Comparison of ENCODE assay signal across 14 cellular contexts in genomic region chr10:15046626-15047025, GRCh38. TPM values are rescaled to one million over a fixed set of nuclear protein-coding genes. Genes with fewer than 3 reads are reported as not detected.
DNase-seq lines count a peak whose midpoint lies in the region; ATAC-seq and TF ChIP-seq lines count a peak whose summit lies in the region.
"Had no signal": no experiment of that assay in that cellular context is flagged by ENCODE, and none has a peak within 500 bp of the region (broad histone marks: within the 10 kb centered on the region; RNA-seq: fewer than 3 reads in every experiment).

No MANE protein-coding gene starts in this region.

- H3K4ac ChIP-seq in trophoblast cell (ENCODE audit: low read depth, low read length) = no peak overlapping the region

- H3K36me3 ChIP-seq in BJ (ENCODE audit: control insufficient read depth, insufficient read depth, low read length) = no peaks in the 10 kb centered on the region
- no peaks in the 10 kb centered on the region for H3K36me3 ChIP-seq in PC-9 (ENCODE audit: low read depth)
- H3K36me3 ChIP-seq in trophoblast cell (ENCODE audit: control insufficient read depth in 1 of 2, insufficient read depth in 2 of 2, low read length in 2 of 2) = no peaks in the 10 kb centered on the region
- H3K36me3 ChIP-seq: BLaER1, thyroid gland had no signal

- intact Hi-C loops in PC-9 (cut with micrococcal nuclease; ENCODE audit: unreplicated experiment) = no loop called here

- no peak overlapping the region for H2AK5ac ChIP-seq in trophoblast cell (ENCODE audit: low read length)

- no peak overlapping the region for H2BK5ac ChIP-seq in trophoblast cell (ENCODE audit: low read depth, low read length, poor library complexity)

- H2AFZ ChIP-seq in PC-9 (no peak overlapping the region), trophoblast cell (ENCODE audit: insufficient read depth, low read length, poor library complexity) (no peak overlapping the region)

- H3K27me3 ChIP-seq in BJ (ENCODE audit: control insufficient read depth, insufficient read depth, low read length) (no peaks in the 10 kb centered on the region), PC-9 (ENCODE audit: insufficient read depth, low read depth) (no peaks in the 10 kb centered on the region), trophoblast cell (ENCODE audit: insufficient read depth, low read length) (no peaks in the 10 kb centered on the region)
- H3K27me3 ChIP-seq: BLaER1, thyroid gland had no signal

- H3K14ac ChIP-seq in trophoblast cell (ENCODE audit: low read length) = no peak overlapping the region

- H3K4me1 ChIP-seq in PC-9 (replicated peaks; ENCODE audit: insufficient read depth) (peaks cover 10% of the 10 kb centered on the region), trophoblast cell (ENCODE audit: control insufficient read depth in 1 of 2, insufficient read depth in 2 of 2, low read length in 2 of 2) (peaks cover 3 to 6% of the 10 kb centered on the region in 2 experiments)
- H3K4me1 ChIP-seq: BLaER1 had no signal

- TF ChIP-seq CTCF in BJ (IDR thresholded peaks at IDR 0.05; ENCODE audit: insufficient read depth, low read depth, low read length) (no peak), PC-9 (conservative IDR thresholded peaks at IDR 0.05) (no peak), fibroblast of mammary gland (conservative IDR thresholded peaks at IDR 0.05; ENCODE audit: control insufficient read depth, insufficient read depth, low read depth, low read length) (no peak)

- no peak overlapping the region for H4K12ac ChIP-seq in trophoblast cell (ENCODE audit: low read depth, low read length)

- H4K91ac ChIP-seq in trophoblast cell (ENCODE audit: low read depth, low read length) = no peak overlapping the region

- H3K18ac ChIP-seq in trophoblast cell (ENCODE audit: low read length) = no peak overlapping the region

- POLR2A ChIA-PET in BJ (lab: Charles Lee) = no interaction called here
- POLR2A ChIA-PET in PC-9 (lab: Charles Lee; ENCODE audit: unreplicated experiment) = interaction anchor here (0.6 kb wide), 1 partner anchor 33 kb away, joined by 3 read pairs; no protein-coding TSS in a partner anchor

- DNase-seq in BJ (ENCODE audit: low read depth) (peak; percentile 61), PC-9 (peak; percentile 2 to 37), fibroblast of mammary gland (ENCODE audit: low read depth) (peak; percentile 54), trophoblast cell (peak; percentile 29 to 72), SHP77 treated with DMSO at 0.1 percent for 48 hours (lab: John Stamatoyannopoulos, UW) (no peak), 8988T (no peak), iPS-NIHi7 (ENCODE audit: extremely low spot score) (no peak)
- DNase-seq: activated CD8-positive, alpha-beta memory T cell treated with anti-CD3 and anti-CD28 coated beads for 24 hours; glutamatergic neuron; NCI-H2029; NCI-H526; thyroid gland had no signal

- no TSS peak for BruUV-seq in PC-9 (replicated peaks; lab: Mats Ljungman, UMichigan)

- no peak overlapping the region for H3K9ac ChIP-seq in trophoblast cell (ENCODE audit: low read length)
- H3K9ac ChIP-seq: BLaER1 had no signal

- WGBS in trophoblast cell (ENCODE audit: extremely low coverage, insufficient coverage, insufficient read length) = no CpG with 5 or more reads among the region's 5 CpGs

- no peak overlapping the region for H3K4me3 ChIP-seq in BJ (ENCODE audit: low read depth, low read length)
- H3K4me3 ChIP-seq in PC-9 = no peak overlapping the region
- no peak overlapping the region for H3K4me3 ChIP-seq in fibroblast of mammary gland (ENCODE audit: control insufficient read depth, low read depth, low read length)
- no peak overlapping the region for H3K4me3 ChIP-seq in trophoblast cell (ENCODE audit: low read depth, low read length)
- H3K4me3 ChIP-seq: BLaER1, thyroid gland had no signal

- no peak overlapping the region for H2BK12ac ChIP-seq in trophoblast cell (ENCODE audit: low read length)

- H2BK120ac ChIP-seq in trophoblast cell (ENCODE audit: insufficient read depth, low read length, poor library complexity) = no peak overlapping the region

- H3F3A ChIP-seq in PC-9 (ENCODE audit: insufficient read depth, low read depth) = no peaks in the 10 kb centered on the region

- no peak for ATAC-seq in GM21390 (IDR thresholded peaks at IDR 0.05; ENCODE audit: unreplicated experiment)

- H3K9me3 ChIP-seq in PC-9 (ENCODE audit: insufficient read depth, low read depth) (no peaks in the 10 kb centered on the region), trophoblast cell (ENCODE audit: insufficient read depth, low read depth, low read length) (no peaks in the 10 kb centered on the region)
- H3K9me3 ChIP-seq: thyroid gland had no signal

- 0 out of 2 replicates have a peak, but pooled peaks cover 3% of the 10 kb centered on the region for H3K9me2 ChIP-seq in PC-9 (ENCODE audit: insufficient read depth)

- H3K4me2 ChIP-seq in PC-9 = no peak overlapping the region
- H3K4me2 ChIP-seq in trophoblast cell (ENCODE audit: low read length) = no peak overlapping the region
- H3K4me2 ChIP-seq: BLaER1 had no signal

- H3K27ac ChIP-seq in PC-9 (no peak overlapping the region), trophoblast cell (ENCODE audit: low read depth, low read length) (no peak overlapping the region)
- H3K27ac ChIP-seq: BLaER1 had no signal

- no peaks in the 10 kb centered on the region for H3K79me1 ChIP-seq in trophoblast cell (ENCODE audit: low read length)

- H4K8ac ChIP-seq in trophoblast cell (ENCODE audit: low read depth, low read length) = no peak overlapping the region

- H3K79me2 ChIP-seq in PC-9 (ENCODE audit: low read depth) (no peaks in the 10 kb centered on the region), trophoblast cell (ENCODE audit: control insufficient read depth, insufficient read depth, low read length, poor library complexity) (no peaks in the 10 kb centered on the region)

- H3K23ac ChIP-seq in trophoblast cell (ENCODE audit: low read length) = no peak overlapping the region

- no peaks in the 10 kb centered on the region for H4K20me1 ChIP-seq in PC-9 (ENCODE audit: insufficient read depth)
- H4K20me1 ChIP-seq: BLaER1 had no signal

- CTCF ChIA-PET in BJ (lab: Yijun Ruan, JAX) (no interaction called here), PC-9 (lab: Charles Lee) (no interaction called here)

RNA-seq across cellular contexts. Expression of gene OLAH, which starts 2.9 kb away (rescaled TPM):
- 0.15 and 0.29 TPM in 2 replicates for polyA plus RNA-seq in BJ (2011; rRNA removed)
- not detected in 2 replicates for polyA minus RNA-seq in BJ (2011; rRNA and poly(A)+ RNA removed)
- total RNA-seq in PC-9 (2021) = not detected in 2 replicates
- 0.10 and 0.29 TPM in 2 replicates for polyA plus RNA-seq in trophoblast cell (2013)

RNA-seq across cellular contexts. Expression of gene ACBD7, which starts 42.0 kb away (rescaled TPM):
- 0.76 and 1.0 TPM in 2 replicates for polyA plus RNA-seq in BJ (2011; rRNA removed)
- 0.21 and 0.52 TPM in 2 replicates for polyA minus RNA-seq in BJ (2011; rRNA and poly(A)+ RNA removed)
- total RNA-seq in PC-9 (2021) = 5.9 and 8.2 TPM in 2 replicates
- 0.16 and 0.18 TPM in 2 replicates for polyA plus RNA-seq in trophoblast cell (2013)

RNA-seq across cellular contexts. Expression of gene RPP38, which starts 50.5 kb away (rescaled TPM):
- polyA plus RNA-seq in BJ (2011; rRNA removed) = 15.9 and 17.2 TPM in 2 replicates
- polyA minus RNA-seq in BJ (2011; rRNA and poly(A)+ RNA removed) = 6.9 and 11.4 TPM in 2 replicates
- total RNA-seq in PC-9 (2021) = 15.9 and 16.9 TPM in 2 replicates
- polyA plus RNA-seq in trophoblast cell (2013) = 22.1 and 24.6 TPM in 2 replicates

Comparison
In these comparisons a context has a peak if more than half of its experiments do, and no peak if none do; other contexts are left out.
1. DNase-seq: peak in BJ (single experiment), PC-9 (2 of 2), fibroblast of mammary gland (single experiment) and trophoblast cell (2 of 2); none in SHP77 treated with DMSO at 0.1 percent for 48 hours (single experiment), 8988T (single experiment) and iPS-NIHi7 (single experiment).